8 cellular contexts compared by ENCODE assay signal in the genomic region with DNA sequence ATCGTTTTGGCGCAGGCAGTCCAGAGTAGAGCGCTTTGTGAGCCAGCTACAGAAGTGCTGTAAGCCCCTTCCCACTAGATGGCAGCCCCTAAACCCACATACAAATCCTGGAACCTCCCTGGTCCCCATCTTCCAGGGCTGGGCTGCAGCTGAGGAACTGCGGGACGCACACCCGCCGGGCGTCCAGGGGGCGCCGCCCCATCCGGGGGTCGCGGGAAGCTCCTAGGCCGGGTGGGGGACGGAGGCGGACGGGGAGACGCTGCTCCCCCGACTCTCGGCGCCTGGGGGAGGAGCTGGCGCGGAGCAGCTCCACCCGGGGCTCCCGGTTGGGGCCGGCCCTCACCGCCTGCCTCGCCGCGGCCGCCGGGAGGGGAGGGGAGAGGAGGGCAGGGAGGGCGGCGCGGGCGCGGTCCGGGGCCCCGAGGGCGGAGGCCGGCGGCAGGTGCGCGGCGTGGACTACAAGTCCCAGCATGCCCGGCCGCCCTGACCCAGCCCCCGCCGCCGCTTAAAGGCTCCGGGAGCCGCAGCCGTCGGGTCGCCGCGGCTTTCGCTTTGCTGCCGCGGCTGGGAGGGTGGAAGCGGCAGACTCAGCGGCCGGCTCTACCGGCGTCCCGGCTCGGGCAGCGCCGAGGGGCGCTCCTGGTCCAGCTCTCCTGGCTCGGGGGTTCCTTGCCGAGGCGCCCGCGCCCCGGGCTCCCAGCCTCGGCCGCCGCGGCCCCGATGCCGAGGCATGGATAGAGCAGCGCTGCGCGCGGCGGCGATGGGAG. TPM values are rescaled to one million over a fixed set of nuclear protein-coding genes. Genes with fewer than 3 reads are reported as not detected.
A peak's percentile ranks its signal among the peaks of the same experiment; 100 is the strongest.
DNase-seq lines count a peak whose midpoint lies in the region; TF ChIP-seq lines count a peak whose summit lies in the region.

TSS of gene KSR1 (plus strand) at position 535 of the 767 bp plus-strand sequence. CDS start at position 731, 196 bp downstream.

- peak within 1 kb of the TSS; percentile 86 for H3K4me3 Mint-ChIP-seq in T-helper 2 cell treated with Interferon-gamma antibody and Interleukin-4, amounts not matched to agents 5 μg/mL and 100 μg/mL, for 36 hours

- H4K20me1 ChIP-seq in hepatocyte (ENCODE audit: insufficient read depth, poor library complexity, severe bottlenecking): peaks cover 7% of the 10 kb centered on the region

- H3K79me2 ChIP-seq in hepatocyte: peaks cover 44% of the 10 kb centered on the region

- no peaks in the 10 kb centered on the region for H3K9me3 ChIP-seq in ascending aorta
- no peaks in the 10 kb centered on the region for H3K9me3 ChIP-seq in hepatocyte (ENCODE audit: low read depth)

- H3K27me3 ChIP-seq in ascending aorta (no peaks in the 10 kb centered on the region), hepatocyte (no peaks in the 10 kb centered on the region)

- H3K4me1 Mint-ChIP-seq in T-helper 2 cell treated with Interferon-gamma antibody and Interleukin-4, amounts not matched to agents 5 μg/mL and 100 μg/mL, for 36 hours (ENCODE audit: low read depth): peaks cover 28% of the 10 kb centered on the region

- H3K27ac Mint-ChIP-seq in T-helper 2 cell treated with Interferon-gamma antibody and Interleukin-4, amounts not matched to agents 5 μg/mL and 100 μg/mL, for 36 hours: peak within 1 kb of the TSS; percentile 78

- H3K9me2 ChIP-seq in hepatocyte (replicated peaks; ENCODE audit: insufficient read depth): no peaks in the 10 kb centered on the region

- no peaks in the 10 kb centered on the region for H3K36me3 Mint-ChIP-seq in T-helper 2 cell treated with Interferon-gamma antibody and Interleukin-4, amounts not matched to agents 5 μg/mL and 100 μg/mL, for 36 hours (ENCODE audit: low read depth)

- H3K4me1 ChIP-seq in ascending aorta (peaks cover 0 to 12% of the 10 kb centered on the region in 2 donors), hepatocyte (ENCODE audit: insufficient read depth) (peaks cover 31% of the 10 kb centered on the region)

- DNase-seq in GM10266 (ENCODE audit: extremely low spot score): peak; percentile 95
- DNase-seq in HFF-Myc (ENCODE audit: extremely low read depth, low read depth): no peak
- DNase-seq in NCI-H1105 treated with DMSO at 0.1 percent for 48 hours (lab: John Stamatoyannopoulos, UW): peak; percentile 71
- DNase-seq in T-helper 2 cell treated with Interferon-gamma antibody and Interleukin-4, amounts not matched to agents 5 μg/mL and 100 μg/mL, for 36 hours (ENCODE audit: low spot score): peak; percentile 83
- peak; percentile 49 to 87 for DNase-seq in ascending aorta (ENCODE audit: low spot score in 2 of 2)
- peak; percentile 95 for DNase-seq in hepatocyte (ENCODE audit: low spot score)
- DNase-seq in retina: peak; percentile 91
- no peak for DNase-seq in amniotic stem cell (lab: John Stamatoyannopoulos, UW)

- peak within 1 kb of the TSS; percentile 89 for H2AFZ ChIP-seq in hepatocyte

- under 1% methylated on average over 51 of the region's 88 CpGs for WGBS in hepatocyte (ENCODE audit: low lambda C conversion rate, missing lambda C conversion rate)

- H3K9me3 Mint-ChIP-seq in T-helper 2 cell treated with Interferon-gamma antibody and Interleukin-4, amounts not matched to agents 5 μg/mL and 100 μg/mL, for 36 hours: no peaks in the 10 kb centered on the region

- intact Hi-C loops in ascending aorta (cut with DNase I): loop anchor here (1.0 to 5.0 kb wide), 4 partner anchors 103 to 214 kb away; no protein-coding TSS in a partner anchor

- H3K27me3 Mint-ChIP-seq in T-helper 2 cell treated with Interferon-gamma antibody and Interleukin-4, amounts not matched to agents 5 μg/mL and 100 μg/mL, for 36 hours (ENCODE audit: low read depth): no peaks in the 10 kb centered on the region

- H3K36me3 ChIP-seq in ascending aorta (no peaks in the 10 kb centered on the region), hepatocyte (replicated peaks; ENCODE audit: insufficient read depth, low read depth) (no peaks in the 10 kb centered on the region)

- TF ChIP-seq CTCF in GM10266 (IDR thresholded peaks at IDR 0.05; ENCODE audit: control insufficient read depth, insufficient read depth, low read depth, missing control alignments) (peak; percentile 50), HFF-Myc (IDR thresholded peaks at IDR 0.05; ENCODE audit: low read depth, low read length, missing control alignments) (peak; percentile 44), ascending aorta (IDR thresholded peaks at IDR 0.05) (peak; percentile 14 to 36 (median 25)), hepatocyte (IDR thresholded peaks at IDR 0.05; ENCODE audit: poor library complexity) (peak; percentile 60)

- peak within 1 kb of the TSS; percentile 96 for H3K4me2 ChIP-seq in hepatocyte

- H3K27ac ChIP-seq in ascending aorta (peak within 1 kb of the TSS; percentile 90 to 91), hepatocyte (peak within 1 kb of the TSS; percentile 87)

- H3K4me3 ChIP-seq in HFF-Myc (replicated peaks; ENCODE audit: low read depth, low read length): peak within 1 kb of the TSS; percentile 66
- peak within 1 kb of the TSS; percentile 93 for H3K4me3 ChIP-seq in ascending aorta
- H3K4me3 ChIP-seq in hepatocyte: peak within 1 kb of the TSS; percentile 99

RNA-seq across cellular contexts. Expression of gene KSR1, which starts in this region (rescaled TPM):
- total RNA-seq in ascending aorta (42.6 TPM), hepatocyte (19.9 and 32.6 TPM in 2 replicates)
- 16.2 and 23.8 TPM in 2 replicates for polyA plus RNA-seq in hepatocyte

Comparison
In these comparisons a context has a peak if more than half of its experiments do, and no peak if none do; other contexts are left out.
1. DNase-seq: peak in GM10266 (single experiment), NCI-H1105 treated with DMSO at 0.1 percent for 48 hours (single experiment), T-helper 2 cell treated with Interferon-gamma antibody and Interleukin-4, amounts not matched to agents 5 μg/mL and 100 μg/mL, for 36 hours (single experiment), ascending aorta (2 of 2), hepatocyte (single experiment) and retina (single experiment); none in HFF-Myc (single experiment) and amniotic stem cell (single experiment).
2. Peak in every context shown above with its lines, with median percentiles within 50 percentile points of each other: CTCF ChIP-seq and H3K4me3 ChIP-seq.